Comparison of ENCODE assay signal across 33 cellular contexts in the genomic region with DNA sequence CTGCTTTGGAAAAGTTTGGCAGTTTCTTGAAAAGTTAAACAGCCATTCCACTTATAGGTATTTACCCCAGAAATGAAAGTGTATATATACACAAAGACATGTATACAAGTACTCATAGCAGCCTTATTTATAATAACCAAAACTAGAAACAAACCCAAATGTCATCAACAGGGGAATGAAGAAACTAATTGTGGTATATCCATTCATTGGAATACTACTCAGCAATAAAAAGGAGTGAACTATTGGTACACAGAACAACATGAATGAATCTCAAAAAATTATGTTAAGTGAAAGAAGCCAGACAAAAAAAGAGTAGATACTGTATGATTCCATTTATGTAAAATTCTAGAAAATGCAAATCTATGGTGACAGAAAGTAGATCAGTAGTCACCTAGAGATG. TPM values are rescaled to one million over a fixed set of nuclear protein-coding genes. Genes with fewer than 3 reads are reported as not detected.
A peak's percentile ranks its signal among the peaks of the same experiment; 100 is the strongest.
DNase-seq lines count a peak whose midpoint lies in the region; ATAC-seq, FAIRE-seq and TF ChIP-seq lines count a peak whose summit lies in the region.
"Had no signal": no experiment of that assay in that cellular context is flagged by ENCODE, and none has a peak within 500 bp of the region (broad histone marks: within the 10 kb centered on the region; RNA-seq: fewer than 3 reads in every experiment).

No MANE protein-coding gene starts in this region.

- RAD21 ChIA-PET in HCT116 (lab: Charles Lee; ENCODE audit: low non-redundant PET in 1 of 2, low total read pairs in 2 of 2, uncharacterized antibody in 2 of 2, unreplicated experiment in 2 of 2), result no interaction called here

- POLR2A ChIA-PET in HCT116 (lab: Charles Lee) (no interaction called here), HEK293 (lab: Yijun Ruan, JAX) (no interaction called here), K562 (lab: Yijun Ruan, JAX) (no interaction called here), HepG2 (lab: Yijun Ruan, JAX) (no interaction called here)

- no peak overlapping the region for H3K4me2 ChIP-seq in HCT116 (ENCODE audit: low read length)
- no peak overlapping the region for H3K4me2 ChIP-seq in K562 (ENCODE audit: insufficient read depth, low read length)
- no peak overlapping the region for H3K4me2 ChIP-seq in HepG2 (ENCODE audit: low read depth, low read length)
- H3K4me2 ChIP-seq: BLaER1 had no signal

- H3K27me3 ChIP-seq in HCT116 (ENCODE audit: insufficient read depth, low read length), result no peaks in the 10 kb centered on the region; the same call in 1 of the 2 replicates
- H3K27me3 ChIP-seq in K562 (ENCODE audit: control insufficient read depth in 2 of 2, insufficient read depth in 2 of 2, low read length in 2 of 2), result no peaks in the 10 kb centered on the region; a peak in 1 of 5 replicates
- H3K27me3 ChIP-seq in rectal smooth muscle tissue (ENCODE audit: control insufficient read depth, insufficient read depth, low read length), result no peaks in the 10 kb centered on the region
- peaks cover 1 to 5% of the 10 kb centered on the region in 2 experiments; a peak in 1 of 5 replicates for H3K27me3 ChIP-seq in HepG2 (ENCODE audit: control insufficient read depth in 1 of 2, insufficient read depth in 2 of 2, low read length in 2 of 2)
- H3K27me3 ChIP-seq: BLaER1 had no signal

- DNase-seq in HCT116 (ENCODE audit: low read depth, low spot score) (no peak), K562 (ENCODE audit: extremely low read depth in 1 of 4, low spot score in 3 of 4) (no peak), HepG2 (ENCODE audit: low spot score) (no peak), NCI-H510A treated with DMSO at 0.1 percent for 48 hours (lab: John Stamatoyannopoulos, UW) (no peak), left cardiac atrium (no peak)
- DNase-seq: 8988T; ACHN; BE2C; C1 segment of cervical spinal cord; CD4-positive, alpha-beta memory T cell; CD4-positive, CD25-positive, alpha-beta regulatory T cell; CD8-positive, alpha-beta memory T cell; COR-L47; DMS 273 treated with DMSO at 0.1 percent for 48 hours; DMS153; DMS53; DMS79; DND-41; EL; GDM1 had no signal

- H3K9me3 ChIP-seq in HCT116 (ENCODE audit: control insufficient read depth in 1 of 2, insufficient read depth in 1 of 2, low read depth in 1 of 2, low read length in 2 of 2) (peaks cover 0 to 6% of the 10 kb centered on the region in 2 experiments; a peak in 1 of 4 replicates), HEK293 (ENCODE audit: control insufficient read depth, insufficient read depth, low read depth, low read length) (no peaks in the 10 kb centered on the region), K562 (replicated peaks; ENCODE audit: control insufficient read depth, insufficient read depth, low read depth, low read length) (peaks cover 4% of the 10 kb centered on the region; the same call in 1 of the 2 replicates), HepG2 (ENCODE audit: low read length) (no peaks in the 10 kb centered on the region)
- H3K9me3 ChIP-seq: BE2C had no signal

- H2AFZ ChIP-seq in HCT116 (ENCODE audit: low read depth, low read length, poor library complexity, severe bottlenecking) (no peak overlapping the region), K562 (ENCODE audit: low read depth, low read length) (no peak overlapping the region), HepG2 (ENCODE audit: low read length) (no peak overlapping the region)

- no peak overlapping the region for H3K9ac ChIP-seq in HCT116 (ENCODE audit: low read length)
- H3K9ac ChIP-seq in K562 (ENCODE audit: insufficient read depth in 1 of 2, low read depth in 2 of 2, low read length in 2 of 2), result no peak overlapping the region
- H3K9ac ChIP-seq in rectal smooth muscle tissue (ENCODE audit: low read length), result no peak overlapping the region
- H3K9ac ChIP-seq in HepG2 (ENCODE audit: insufficient read depth, low read depth, low read length), result no peak overlapping the region
- H3K9ac ChIP-seq: BLaER1 had no signal

- TF ChIP-seq POLR2A in HCT116 (IDR thresholded peaks at IDR 0.05; ENCODE audit: borderline replicate concordance, extremely low read depth, insufficient read depth, insufficient read length), result no peak
- TF ChIP-seq POLR2A in K562 (conservative IDR thresholded peaks at IDR 0.05), result no peak
- TF ChIP-seq POLR2A in HepG2 (IDR thresholded peaks at IDR 0.05; ENCODE audit: insufficient read depth in 1 of 2, low read depth in 2 of 2, low read length in 2 of 2), result no peak

- H3K4me1 ChIP-seq in HCT116 (ENCODE audit: control insufficient read depth in 1 of 2, insufficient read depth in 2 of 2, low read length in 2 of 2), result peaks cover 4 to 13% of the 10 kb centered on the region in 2 experiments
- no peaks in the 10 kb centered on the region for H3K4me1 ChIP-seq in HEK293 (ENCODE audit: control insufficient read depth, insufficient read depth, low read length)
- H3K4me1 ChIP-seq in K562 (replicated peaks in 1 of 2; ENCODE audit: control insufficient read depth in 2 of 2, insufficient read depth in 2 of 2, low read length in 2 of 2), result peaks cover 8 to 11% of the 10 kb centered on the region in 2 experiments; a peak in 4 of 5 replicates
- peaks cover 24% of the 10 kb centered on the region for H3K4me1 ChIP-seq in rectal smooth muscle tissue (ENCODE audit: control insufficient read depth, insufficient read depth, low read length)
- H3K4me1 ChIP-seq in HepG2 (ENCODE audit: insufficient read depth, low read length), result peaks cover 20% of the 10 kb centered on the region
- H3K4me1 ChIP-seq: BE2C had no signal

- in situ Hi-C loops in K562 (cut with MboI) (no loop called here), HepG2 (cut with HindIII; ENCODE audit: extremely low pct_ligation_motif_present, low pct_unique_long_range_greater_than_20kb) (no loop called here)

- BruUV-seq in HCT116 (replicated peaks; lab: Mats Ljungman, UMichigan) (no TSS peak), K562 (replicated peaks; lab: Mats Ljungman, UMichigan) (no TSS peak), HepG2 (replicated peaks; lab: Mats Ljungman, UMichigan) (no TSS peak)

- H3K79me2 ChIP-seq in HCT116 (ENCODE audit: insufficient read depth, low read length) (peaks cover 20% of the 10 kb centered on the region), K562 (ENCODE audit: control insufficient read depth, insufficient read depth, low read length) (peaks cover 23% of the 10 kb centered on the region), HepG2 (ENCODE audit: insufficient read depth, low read length) (peaks cover 16% of the 10 kb centered on the region)

- H3K36me3 ChIP-seq in HCT116 (ENCODE audit: control insufficient read depth in 1 of 2, insufficient read depth in 2 of 2, low read length in 2 of 2), result no peaks in the 10 kb centered on the region
- no peaks in the 10 kb centered on the region for H3K36me3 ChIP-seq in HEK293 (ENCODE audit: control insufficient read depth in 2 of 2, insufficient read depth in 1 of 2, low read length in 2 of 2)
- peaks cover 9% of the 10 kb centered on the region; the same call in 1 of the 3 replicates for H3K36me3 ChIP-seq in K562 (ENCODE audit: control insufficient read depth, insufficient read depth, low read length)
- no peaks in the 10 kb centered on the region for H3K36me3 ChIP-seq in rectal smooth muscle tissue (ENCODE audit: control insufficient read depth, insufficient read depth, low read length)
- H3K36me3 ChIP-seq in HepG2 (replicated peaks in 1 of 2; ENCODE audit: control insufficient read depth in 1 of 2, insufficient read depth in 2 of 2, low read length in 2 of 2), result no peaks in the 10 kb centered on the region
- H3K36me3 ChIP-seq: BE2C, BLaER1 had no signal

- H3K27ac ChIP-seq in HCT116 (ENCODE audit: low read depth, low read length) (no peak overlapping the region), HEK293 (ENCODE audit: extremely low read depth, low read depth, low read length) (no peak overlapping the region), K562 (ENCODE audit: extremely low read depth, low read depth, low read length) (no peak overlapping the region), rectal smooth muscle tissue (ENCODE audit: low read depth, low read length) (peak overlapping the region; percentile 17), HepG2 (ENCODE audit: extremely low read length, insufficient read depth, low read length) (no peak overlapping the region)
- H3K27ac ChIP-seq: BLaER1 had no signal

- FAIRE-seq in K562 (lab: Jason Lieb, UNC) (no peak), HepG2 (lab: Jason Lieb, UNC) (no peak)
- FAIRE-seq: A204.1, GM12878, GM12892, GM18507 had no signal

- CTCF ChIA-PET in HCT116 (lab: Charles Lee), result no interaction called here
- CTCF ChIA-PET in HEK293 (lab: Yijun Ruan, JAX), result no interaction called here
- CTCF ChIA-PET in K562 (lab: Yijun Ruan, JAX; ENCODE audit: low intra/inter-chr PET ratio), result no interaction called here
- CTCF ChIA-PET in HepG2 (lab: Yijun Ruan, JAX; ENCODE audit: low intra/inter-chr PET ratio, low total read pairs), result no interaction called here

- TF ChIP-seq CTCF in HCT116 (IDR thresholded peaks at IDR 0.05 in 2 of 3, conservative IDR thresholded peaks at IDR 0.05 in 1 of 3; ENCODE audit: borderline replicate concordance in 1 of 3, insufficient read depth in 1 of 3, low read depth in 2 of 3, low read length in 2 of 3) (no peak), HEK293 (tag by site-specific recombination; IDR thresholded peaks at IDR 0.05) (no peak), K562 (IDR thresholded peaks at IDR 0.05 in 2 of 3, conservative IDR thresholded peaks at IDR 0.05 in 1 of 3; ENCODE audit: insufficient read depth in 2 of 3, low read depth in 1 of 3, low read length in 3 of 3) (no peak), HepG2 (CRISPR knock-in tag; IDR thresholded peaks at IDR 0.05) (no peak)

- TF ChIP-seq RAD21 in HCT116 (IDR thresholded peaks at IDR 0.05; ENCODE audit: low read depth), result no peak
- TF ChIP-seq RAD21 in K562 (CRISPR knock-in tag; conservative IDR thresholded peaks at IDR 0.05 in 1 of 2, IDR thresholded peaks at IDR 0.05 in 1 of 2), result no peak
- TF ChIP-seq RAD21 in HepG2 (CRISPR knock-in tag; IDR thresholded peaks at IDR 0.05), result no peak

- H3K4me3 ChIP-seq in HCT116 (replicated peaks in 1 of 2; ENCODE audit: low read depth in 1 of 2, low read length in 2 of 2), result no peak overlapping the region
- no peak overlapping the region for H3K4me3 ChIP-seq in HEK293 (ENCODE audit: low read depth, low read length)
- no peak overlapping the region for H3K4me3 ChIP-seq in K562
- no peak overlapping the region for H3K4me3 ChIP-seq in rectal smooth muscle tissue (ENCODE audit: low read length)
- H3K4me3 ChIP-seq in HepG2 (replicated peaks in 1 of 3; ENCODE audit: insufficient read depth in 1 of 3, low read depth in 2 of 3, low read length in 3 of 3), result no peak overlapping the region
- H3K4me3 ChIP-seq: BLaER1, GM12878 had no signal

- no peaks in the 10 kb centered on the region for H3K9me2 ChIP-seq in HCT116 (ENCODE audit: insufficient read depth)

- H4K20me1 ChIP-seq in HCT116 (ENCODE audit: insufficient read depth) (no peaks in the 10 kb centered on the region), K562 (replicated peaks; ENCODE audit: control insufficient read depth, insufficient read depth, low read length) (no peaks in the 10 kb centered on the region), HepG2 (ENCODE audit: insufficient read depth, low read length) (no peaks in the 10 kb centered on the region)

- H3K9me1 ChIP-seq in K562 (ENCODE audit: control insufficient read depth, insufficient read depth, low read length), result no peaks in the 10 kb centered on the region

- no peak for ATAC-seq in HCT116
- ATAC-seq in K562, result no peak
- ATAC-seq in HepG2, result no peak
- no peak for ATAC-seq in GM21381 (IDR thresholded peaks at IDR 0.05; ENCODE audit: unreplicated experiment)
- ATAC-seq in left cardiac atrium, result no peak
- ATAC-seq: GM12878 had no signal

- no peak for TF ChIP-seq EP300 in K562 (IDR thresholded peaks at IDR 0.05; ENCODE audit: low read length)
- no peak for TF ChIP-seq EP300 in HepG2 (IDR thresholded peaks at IDR 0.05; ENCODE audit: low read depth in 2 of 2, low read length in 2 of 2)
- no peak for TF ChIP-seq EP300 in HepG2 (CRISPR knock-in tag; IDR thresholded peaks at IDR 0.05; ENCODE audit: borderline replicate concordance)

- intact Hi-C loops in HCT116 (cut with micrococcal nuclease), result no loop called here
- intact Hi-C loops in K562 (cut with micrococcal nuclease), result no loop called here
- intact Hi-C loops in HepG2 (cut with micrococcal nuclease; ENCODE audit: unreplicated experiment), result no loop called here
- intact Hi-C loops in left cardiac atrium (cut with DNase I), result no loop called here

RNA-seq across cellular contexts. Expression of a gene that starts 2.7 kb away (rescaled TPM):
- total RNA-seq in HCT116 (2021; ENCODE audit: unreplicated experiment), result not detected
- polyA plus RNA-seq in HCT116 (2012), result 0.88 TPM in 1 of 2 replicates, not detected in the other
- total RNA-seq in K562 (2011; cell fraction: chromatin; rRNA removed; ENCODE audit: low replicate concordance), result not detected in 2 replicates
- total RNA-seq in K562 (2011; cell fraction: nucleolus; rRNA removed), result not detected in 2 replicates
- not detected in 2 replicates for total RNA-seq in K562 (2011; cell fraction: nucleoplasm; rRNA removed)
- not detected in 2 replicates for total RNA-seq in K562 (2014; rRNA removed)
- not detected in 2 replicates for total RNA-seq in K562 (2014; rRNA removed; fragmentation: Illumina TruSeq; extraction: Trizol)
- total RNA-seq in K562 (2015; rRNA removed; fragmentation: Illumina TruSeq; extraction: Trizol), result not detected in 2 replicates
- not detected in 2 replicates for total RNA-seq in K562 (2021)
- polyA plus RNA-seq in K562 (2011; rRNA removed), result not detected in 2 replicates
- polyA plus RNA-seq in K562 (2011; cell fraction: cytosol; rRNA removed), result not detected in 2 replicates
- polyA plus RNA-seq in K562 (2011; cell fraction: nucleus; rRNA removed), result not detected in 2 replicates
- not detected in 2 replicates for polyA plus RNA-seq in K562 (2012)
- not detected in 2 replicates for polyA plus RNA-seq in K562 (2014; fragmentation: Illumina TruSeq; extraction: Trizol)
- not detected for polyA plus RNA-seq in K562 (2014; fragmentation: Nextera tagmentation; extraction: Ambion mirVana)
- not detected in 2 replicates for polyA plus RNA-seq in K562 (2014; rRNA removed)
- polyA minus RNA-seq in K562 (2011; rRNA and poly(A)+ RNA removed), result not detected in 2 replicates
- not detected in 2 replicates for polyA minus RNA-seq in K562 (2011; cell fraction: cytosol; rRNA and poly(A)+ RNA removed)
- polyA minus RNA-seq in K562 (2011; cell fraction: nucleus; rRNA and poly(A)+ RNA removed), result not detected in 2 replicates
- total RNA-seq in HepG2 (2016; rRNA removed; fragmentation: Illumina TruSeq; extraction: Trizol), result not detected in 2 replicates
- total RNA-seq in HepG2 (2016; cell fraction: cytosol; rRNA removed; fragmentation: Illumina TruSeq; extraction: Trizol; ENCODE audit: low read depth), result not detected in 2 replicates
- not detected in 2 replicates for total RNA-seq in HepG2 (2016; cell fraction: insoluble cytoplasmic fraction; rRNA removed; fragmentation: Illumina TruSeq; extraction: Trizol)
- not detected in 2 replicates for total RNA-seq in HepG2 (2016; cell fraction: membrane; rRNA removed; fragmentation: Illumina TruSeq; extraction: Trizol)
- total RNA-seq in HepG2 (2016; cell fraction: nucleus; rRNA removed; fragmentation: Illumina TruSeq; extraction: Trizol), result not detected in 2 replicates
- not detected in 2 replicates for polyA plus RNA-seq in HepG2 (2011; rRNA removed)
- polyA plus RNA-seq in HepG2 (2011; cell fraction: cytosol; rRNA removed), result not detected in 2 replicates
- polyA plus RNA-seq in HepG2 (2011; cell fraction: nucleus; rRNA removed), result not detected in 2 replicates
- polyA plus RNA-seq in HepG2 (2012), result not detected in 2 replicates
- polyA plus RNA-seq in HepG2 (2016; cell fraction: cytosol; fragmentation: Illumina TruSeq; extraction: Trizol; ENCODE audit: low read depth), result not detected in 2 replicates
- polyA plus RNA-seq in HepG2 (2016; cell fraction: insoluble cytoplasmic fraction; fragmentation: Illumina TruSeq; extraction: Trizol; ENCODE audit: low read depth), result not detected in 2 replicates
- not detected in 2 replicates for polyA plus RNA-seq in HepG2 (2016; cell fraction: membrane; fragmentation: Illumina TruSeq; extraction: Trizol; ENCODE audit: low read depth)
- not detected in 2 replicates for polyA plus RNA-seq in HepG2 (2016; cell fraction: nucleus; fragmentation: Illumina TruSeq; extraction: Trizol; ENCODE audit: insufficient read depth, low read depth)
- not detected in 2 replicates for polyA minus RNA-seq in HepG2 (2011; rRNA and poly(A)+ RNA removed; ENCODE audit: low replicate concordance)
- not detected in 2 replicates for polyA minus RNA-seq in HepG2 (2011; cell fraction: cytosol; rRNA and poly(A)+ RNA removed)
- not detected in 2 replicates for polyA minus RNA-seq in HepG2 (2011; cell fraction: nucleus; rRNA and poly(A)+ RNA removed)
- not detected for total RNA-seq in left cardiac atrium
- total RNA-seq: A673; CD4-positive, alpha-beta memory T cell; CD4-positive, CD25-positive, alpha-beta regulatory T cell; CD8-positive, alpha-beta memory T cell; Daoy; G401; GM12878 had no signal
- polyA plus RNA-seq: AG04450; CD14-positive monocyte; CD4-positive, alpha-beta memory T cell; CD4-positive, CD25-positive, alpha-beta regulatory T cell; CD8-positive, alpha-beta memory T cell; GM12878 had no signal

RNA-seq across cellular contexts. Expression of a gene that starts 2.8 kb away (rescaled TPM):
- total RNA-seq in HCT116 (2021; ENCODE audit: unreplicated experiment) (84.5 TPM), K562 (2014; rRNA removed) (105 and 115 TPM in 2 replicates), K562 (2014; rRNA removed; fragmentation: Illumina TruSeq; extraction: Trizol) (105 and 114 TPM in 2 replicates), K562 (2015; rRNA removed; fragmentation: Illumina TruSeq; extraction: Trizol) (122 and 133 TPM in 2 replicates), K562 (2021) (126 and 134 TPM in 2 replicates), HepG2 (2016; rRNA removed; fragmentation: Illumina TruSeq; extraction: Trizol) (71.7 and 112 TPM in 2 replicates), left cardiac atrium (100 to 1,000 TPM; 198 to 221 TPM)
- 94.5 and 120 TPM in 2 replicates for polyA plus RNA-seq in HCT116 (2012)
- total RNA-seq in K562 (2011; cell fraction: chromatin; rRNA removed; ENCODE audit: low replicate concordance), result 8.5 and 9.1 TPM in 2 replicates
- 14.0 and 14.7 TPM in 2 replicates for total RNA-seq in K562 (2011; cell fraction: nucleolus; rRNA removed)
- 15.0 and 20.9 TPM in 2 replicates for total RNA-seq in K562 (2011; cell fraction: nucleoplasm; rRNA removed)
- polyA plus RNA-seq in K562 (2011; rRNA removed) (135 and 165 TPM in 2 replicates), K562 (2014; fragmentation: Illumina TruSeq; extraction: Trizol) (198 and 204 TPM in 2 replicates), K562 (2014; fragmentation: Nextera tagmentation; extraction: Ambion mirVana) (100 to 1,000 TPM; 126 to 189 TPM), K562 (2014; rRNA removed) (194 and 212 TPM in 2 replicates), HepG2 (2011; rRNA removed) (57.7 and 68.6 TPM in 2 replicates)
- 122 and 153 TPM in 2 replicates for polyA plus RNA-seq in K562 (2011; cell fraction: cytosol; rRNA removed)
- 35.7 and 49.8 TPM in 2 replicates for polyA plus RNA-seq in K562 (2011; cell fraction: nucleus; rRNA removed)
- 157 and 216 TPM in 2 replicates for polyA plus RNA-seq in K562 (2012)
- 106 and 126 TPM in 2 replicates for polyA minus RNA-seq in K562 (2011; rRNA and poly(A)+ RNA removed)
- polyA minus RNA-seq in K562 (2011; cell fraction: cytosol; rRNA and poly(A)+ RNA removed), result 50.4 and 52.5 TPM in 2 replicates
- 8.5 and 15.7 TPM in 2 replicates for polyA minus RNA-seq in K562 (2011; cell fraction: nucleus; rRNA and poly(A)+ RNA removed)
- total RNA-seq in HepG2 (2016; cell fraction: cytosol; rRNA removed; fragmentation: Illumina TruSeq; extraction: Trizol; ENCODE audit: low read depth), result 24.0 and 28.2 TPM in 2 replicates
- total RNA-seq in HepG2 (2016; cell fraction: insoluble cytoplasmic fraction; rRNA removed; fragmentation: Illumina TruSeq; extraction: Trizol), result 77.1 and 98.9 TPM in 2 replicates
- total RNA-seq in HepG2 (2016; cell fraction: membrane; rRNA removed; fragmentation: Illumina TruSeq; extraction: Trizol), result 33.8 and 34.5 TPM in 2 replicates
- 26.2 and 29.8 TPM in 2 replicates for total RNA-seq in HepG2 (2016; cell fraction: nucleus; rRNA removed; fragmentation: Illumina TruSeq; extraction: Trizol)
- polyA plus RNA-seq in HepG2 (2011; cell fraction: cytosol; rRNA removed), result 66.4 and 77.0 TPM in 2 replicates
- 14.6 and 17.0 TPM in 2 replicates for polyA plus RNA-seq in HepG2 (2011; cell fraction: nucleus; rRNA removed)
- 57.2 and 70.1 TPM in 2 replicates for polyA plus RNA-seq in HepG2 (2012)
- 37.6 and 46.4 TPM in 2 replicates for polyA plus RNA-seq in HepG2 (2016; cell fraction: cytosol; fragmentation: Illumina TruSeq; extraction: Trizol; ENCODE audit: low read depth)
- 144 and 158 TPM in 2 replicates for polyA plus RNA-seq in HepG2 (2016; cell fraction: insoluble cytoplasmic fraction; fragmentation: Illumina TruSeq; extraction: Trizol; ENCODE audit: low read depth)
- polyA plus RNA-seq in HepG2 (2016; cell fraction: membrane; fragmentation: Illumina TruSeq; extraction: Trizol; ENCODE audit: low read depth), result 38.1 and 41.4 TPM in 2 replicates
- polyA plus RNA-seq in HepG2 (2016; cell fraction: nucleus; fragmentation: Illumina TruSeq; extraction: Trizol; ENCODE audit: insufficient read depth, low read depth), result 63.9 and 64.9 TPM in 2 replicates
- polyA minus RNA-seq in HepG2 (2011; rRNA and poly(A)+ RNA removed; ENCODE audit: low replicate concordance), result 32.8 and 96.4 TPM in 2 replicates
- 26.3 and 30.2 TPM in 2 replicates for polyA minus RNA-seq in HepG2 (2011; cell fraction: cytosol; rRNA and poly(A)+ RNA removed)
- 9.5 and 12.1 TPM in 2 replicates for polyA minus RNA-seq in HepG2 (2011; cell fraction: nucleus; rRNA and poly(A)+ RNA removed)
